ENCODE assay signal across 8 cellular contexts in genomic region chr4:77385124-77385969, GRCh38.
A peak's percentile ranks its signal among the peaks of the same experiment; 100 is the strongest.
DNase-seq lines count a peak whose midpoint lies in the region; FAIRE-seq and TF ChIP-seq lines count a peak whose summit lies in the region.

No MANE protein-coding gene starts in this region.

- FAIRE-seq in bronchial epithelial cell (lab: Jason Lieb, UNC) (peak; percentile 95), kidney (lab: Jason Lieb, UNC) (no peak)

- peak; percentile 77 for DNase-seq in GM03348 (ENCODE audit: low spot score)
- peak; percentile 10 for DNase-seq in HCEC 1CT
- DNase-seq in NCI-H1105 (lab: John Stamatoyannopoulos, UW) = peak; percentile 31
- DNase-seq in bronchial epithelial cell (ENCODE audit: low read depth) = peak; percentile 69
- DNase-seq in kidney = peak; percentile 62
- peak; percentile 53 for DNase-seq in stimulated activated CD4-positive, alpha-beta T cell treated with anti-CD3 and anti-CD28 coated beads, Interleukin-1b, Interleukin-23, amount 100 ng/mL, for 48 hours
- DNase-seq in OCI-M2 (lab: John Stamatoyannopoulos, UW; ENCODE audit: unreplicated experiment) = no peak

- TF ChIP-seq CTCF in WI38 (IDR thresholded peaks at IDR 0.05; ENCODE audit: low read depth, low read length) = peak; percentile 63
- TF ChIP-seq CTCF in bronchial epithelial cell (IDR thresholded peaks at IDR 0.05; ENCODE audit: insufficient read depth, low read length, severe bottlenecking) = peak; percentile 88
- peak; percentile 91 for TF ChIP-seq CTCF in kidney (IDR thresholded peaks at IDR 0.05; ENCODE audit: borderline replicate concordance, extremely low read depth, insufficient read depth)

- intact Hi-C loops in kidney (cut with DNase I) = loop anchor here (10.0 kb wide), 1 partner anchor 219 kb away; the partner anchor contains the start of gene CXCL13

- H3K4me3 ChIP-seq in WI38 (ENCODE audit: low read depth, low read length) (no peak overlapping the region), bronchial epithelial cell (ENCODE audit: low read depth, low read length) (no peak overlapping the region), kidney (ENCODE audit: low read length in 2 of 2) (no peak overlapping the region)

- no peak overlapping the region for H3K9ac ChIP-seq in kidney (ENCODE audit: low read length in 2 of 2)

- no peaks in the 10 kb centered on the region for H3K9me3 ChIP-seq in kidney (ENCODE audit: control insufficient read depth in 1 of 2, low read length in 2 of 2)

- H3K27me3 ChIP-seq in bronchial epithelial cell (ENCODE audit: control insufficient read depth, insufficient read depth, low read length) = peaks cover 2% of the 10 kb centered on the region

- H3K4me1 ChIP-seq in kidney (ENCODE audit: control insufficient read depth in 1 of 2, insufficient read depth in 1 of 2, low read depth in 1 of 2, low read length in 2 of 2) = no peaks in the 10 kb centered on the region

- H3K27ac ChIP-seq in kidney (ENCODE audit: low read depth in 2 of 2, low read length in 2 of 2) = no peak overlapping the region

- no peaks in the 10 kb centered on the region for H3K36me3 ChIP-seq in bronchial epithelial cell (ENCODE audit: control insufficient read depth, insufficient read depth, low read length)
- no peaks in the 10 kb centered on the region for H3K36me3 ChIP-seq in kidney (ENCODE audit: control insufficient read depth in 1 of 2, insufficient read depth in 2 of 2, low read length in 2 of 2)
